14 cellular contexts compared by ENCODE assay signal in the genomic region with DNA sequence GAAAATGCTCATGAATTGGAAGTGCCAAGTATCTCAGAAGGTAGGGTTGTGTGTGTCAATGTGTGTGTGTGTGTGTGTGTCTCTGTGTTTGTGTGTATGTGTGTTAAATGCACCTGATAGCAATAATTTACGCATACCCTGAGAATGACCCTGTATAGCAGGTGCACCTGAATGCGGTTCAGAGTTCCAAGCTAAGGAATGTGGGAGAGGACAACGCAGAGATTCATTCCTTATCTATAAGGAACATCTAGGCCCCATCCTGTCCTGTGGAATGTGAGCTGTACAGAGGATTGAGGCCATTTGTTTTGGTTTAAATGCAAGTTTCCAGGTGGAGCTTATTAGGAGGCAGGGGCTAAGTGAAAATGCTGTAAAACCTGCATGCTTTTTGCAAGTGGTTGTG. TPM values are rescaled to one million over a fixed set of nuclear protein-coding genes. Genes with fewer than 3 reads are reported as not detected.
DNase-seq lines count a peak whose midpoint lies in the region; ATAC-seq, FAIRE-seq and TF ChIP-seq lines count a peak whose summit lies in the region.
"Had no signal": no experiment of that assay in that cellular context is flagged by ENCODE, and none has a peak within 500 bp of the region (broad histone marks: within the 10 kb centered on the region; RNA-seq: fewer than 3 reads in every experiment).

No MANE protein-coding gene starts in this region.

- H3K36me3 ChIP-seq in keratinocyte (ENCODE audit: control insufficient read depth in 2 of 2, extremely low read depth in 1 of 2, insufficient read depth in 2 of 2, low read length in 2 of 2): no peaks in the 10 kb centered on the region
- H3K36me3 ChIP-seq: thyroid gland, WERI-Rb-1 had no signal

- H3K18ac ChIP-seq in H9 (ENCODE audit: insufficient read length, low read depth, low read length): no peak overlapping the region

- no peak overlapping the region for H3K4ac ChIP-seq in H9 (ENCODE audit: low read depth, low read length)

- dilution Hi-C loops in keratinocyte (cut with MboI; ENCODE audit: extremely low pct_ligation_motif_present, low sequenced_read_pairs): no loop called here

- H2AFZ ChIP-seq in keratinocyte (ENCODE audit: control insufficient read depth, low read length): no peak overlapping the region
- H2AFZ ChIP-seq in H9 (ENCODE audit: low read length): no peak overlapping the region

- H2AK5ac ChIP-seq in H9 (ENCODE audit: insufficient read length, low read length): no peak overlapping the region

- no peaks in the 10 kb centered on the region for H3K23me2 ChIP-seq in H9 (ENCODE audit: insufficient read length, low read depth, low read length, poor library complexity, severe bottlenecking)

- H4K8ac ChIP-seq in H9 (replicated peaks; ENCODE audit: insufficient read length, low read depth, low read length): no peak overlapping the region

- peaks cover 0 to 2% of the 10 kb centered on the region in 2 donors for H3K27me3 Mint-ChIP-seq in natural killer cell treated with Interleukin-12 subunit alpha and Interleukin-12 subunit beta and Interleukin-15 and Interleukin-18, amount 100 ng/mL, for 72 hours
- peaks cover 0 to 11% of the 10 kb centered on the region in 2 donors for H3K27me3 Mint-ChIP-seq in natural killer cell (ENCODE audit: low read depth in 2 of 2)
- no peaks in the 10 kb centered on the region for H3K27me3 Mint-ChIP-seq in T-helper 17 cell
- H3K27me3 Mint-ChIP-seq in H9 (ENCODE audit: low read depth): no peaks in the 10 kb centered on the region; the same call in 1 of the 2 replicates

- H2BK5ac ChIP-seq in H9 (ENCODE audit: insufficient read length, low read length): no peak overlapping the region

- H3K9ac ChIP-seq in keratinocyte (ENCODE audit: control insufficient read depth, extremely low read depth, insufficient read depth, low read length): no peak overlapping the region
- H3K9ac ChIP-seq in H9 (ENCODE audit: extremely low read depth, insufficient read length, low read length): no peak overlapping the region

- ATAC-seq in natural killer cell treated with Interleukin-12 subunit alpha and Interleukin-12 subunit beta and Interleukin-15 and Interleukin-18, amount 100 ng/mL, for 72 hours: no peak
- ATAC-seq in natural killer cell: no peak
- no peak for ATAC-seq in T-helper 17 cell
- no peak for ATAC-seq in HG03460 (IDR thresholded peaks at IDR 0.05; ENCODE audit: unreplicated experiment)
- ATAC-seq in GM21786 (IDR thresholded peaks at IDR 0.05; ENCODE audit: unreplicated experiment): no peak

- H2BK12ac ChIP-seq in H9 (ENCODE audit: insufficient read length, low read depth, low read length): no peak overlapping the region

- H3K4me3 Mint-ChIP-seq in natural killer cell treated with Interleukin-12 subunit alpha and Interleukin-12 subunit beta and Interleukin-15 and Interleukin-18, amount 100 ng/mL, for 72 hours: peak overlapping the region; percentile 77
- H3K4me3 Mint-ChIP-seq in natural killer cell: no peak overlapping the region
- H3K4me3 Mint-ChIP-seq in T-helper 17 cell: peak overlapping the region; percentile 89
- no peak overlapping the region for H3K4me3 Mint-ChIP-seq in H9

- peaks cover 7% of the 10 kb centered on the region for H3K36me3 Mint-ChIP-seq in natural killer cell treated with Interleukin-12 subunit alpha and Interleukin-12 subunit beta and Interleukin-15 and Interleukin-18, amount 100 ng/mL, for 72 hours
- H3K36me3 Mint-ChIP-seq in natural killer cell (no peaks in the 10 kb centered on the region), T-helper 17 cell (ENCODE audit: low read depth) (peaks cover 4% of the 10 kb centered on the region), H9 (ENCODE audit: insufficient read depth in 1 of 3, low read depth in 3 of 3) (no peaks in the 10 kb centered on the region)

- H3K79me1 ChIP-seq in H9 (ENCODE audit: insufficient read depth, low read depth, low read length, poor library complexity, severe bottlenecking): no peaks in the 10 kb centered on the region

- no peak overlapping the region for H2BK20ac ChIP-seq in H9 (ENCODE audit: low read depth, low read length, poor library complexity, severe bottlenecking)

- no peak overlapping the region for H4K5ac ChIP-seq in H9 (ENCODE audit: insufficient read length, low read depth, low read length)

- no peak overlapping the region for H4K91ac ChIP-seq in H9 (ENCODE audit: insufficient read length, low read depth, low read length)

- H3K27ac Mint-ChIP-seq in natural killer cell treated with Interleukin-12 subunit alpha and Interleukin-12 subunit beta and Interleukin-15 and Interleukin-18, amount 100 ng/mL, for 72 hours: peak overlapping the region; percentile 78 to 94
- H3K27ac Mint-ChIP-seq in natural killer cell (peak overlapping the region in 1 of 2 donors; percentile 82), T-helper 17 cell (peak overlapping the region; percentile 99), H9 (no peak overlapping the region)

- intact Hi-C loops in natural killer cell (cut with micrococcal nuclease): no loop called here

- H3K4me1 ChIP-seq in keratinocyte (ENCODE audit: control insufficient read depth, extremely low read depth, insufficient read depth, low read length) (peaks cover 67% of the 10 kb centered on the region), H9 (ENCODE audit: insufficient read depth, low read length) (peaks cover 4% of the 10 kb centered on the region; the same call in 1 of the 2 replicates)
- H3K4me1 ChIP-seq: thyroid gland had no signal

- H3K27ac ChIP-seq in keratinocyte (ENCODE audit: control insufficient read depth, insufficient read depth, low read length) (peak overlapping the region; percentile 91), H9 (ENCODE audit: insufficient read length, low read depth, low read length) (no peak overlapping the region)
- H3K27ac ChIP-seq: thyroid gland, WERI-Rb-1 had no signal

- peaks cover 7% of the 10 kb centered on the region for H3K9me3 Mint-ChIP-seq in natural killer cell treated with Interleukin-12 subunit alpha and Interleukin-12 subunit beta and Interleukin-15 and Interleukin-18, amount 100 ng/mL, for 72 hours
- H3K9me3 Mint-ChIP-seq in natural killer cell (no peaks in the 10 kb centered on the region), H9 (no peaks in the 10 kb centered on the region)

- H2BK15ac ChIP-seq in H9 (ENCODE audit: low read depth, low read length): no peak overlapping the region

- no peak for TF ChIP-seq CTCF in natural killer cell (IDR thresholded peaks at IDR 0.05)
- TF ChIP-seq CTCF in keratinocyte (optimal IDR thresholded peaks at IDR 0.05 in 1 of 3, IDR thresholded peaks at IDR 0.05 in 1 of 3, conservative IDR thresholded peaks at IDR 0.05 in 1 of 3; ENCODE audit: extremely low read depth in 1 of 3, insufficient read depth in 2 of 3, low read length in 3 of 3): no peak
- no peak for TF ChIP-seq CTCF in H9 (conservative IDR thresholded peaks at IDR 0.05)

- H3K27me3 ChIP-seq in keratinocyte (ENCODE audit: control insufficient read depth, extremely low read depth, insufficient read depth, low read length) (no peaks in the 10 kb centered on the region), H9 (ENCODE audit: insufficient read depth, low read length) (no peaks in the 10 kb centered on the region)
- H3K27me3 ChIP-seq: thyroid gland had no signal

- WGBS in H9 (ENCODE audit: extremely low coverage, insufficient read length, low lambda C conversion rate): no CpG with 5 or more reads among the region's 3 CpGs

- H3K9me3 ChIP-seq in T-helper 17 cell (ENCODE audit: control insufficient read depth, low read length, poor library complexity, severe bottlenecking): peaks cover 2% of the 10 kb centered on the region
- no peaks in the 10 kb centered on the region for H3K9me3 ChIP-seq in keratinocyte (ENCODE audit: control insufficient read depth, low read depth, low read length)
- no peaks in the 10 kb centered on the region for H3K9me3 ChIP-seq in H9 (ENCODE audit: control insufficient read depth, low read depth, low read length)
- H3K9me3 ChIP-seq: thyroid gland had no signal

- H4K20me1 ChIP-seq in keratinocyte (ENCODE audit: control insufficient read depth, extremely low read depth, insufficient read depth, low read length) (no peaks in the 10 kb centered on the region), H9 (ENCODE audit: control insufficient read depth, insufficient read depth, insufficient read length) (no peaks in the 10 kb centered on the region)

- H3K79me2 ChIP-seq in keratinocyte (ENCODE audit: control insufficient read depth, insufficient read depth, low read length) (no peaks in the 10 kb centered on the region), H9 (ENCODE audit: insufficient read depth, low read length) (no peaks in the 10 kb centered on the region)

- no peak overlapping the region for H3K4me3 ChIP-seq in keratinocyte (ENCODE audit: control insufficient read depth in 2 of 3, extremely low read depth in 1 of 3, insufficient read depth in 2 of 3, low read depth in 1 of 3, low read length in 3 of 3)
- H3K4me3 ChIP-seq: lung, thyroid gland had no signal

- FAIRE-seq in keratinocyte (lab: Jason Lieb, UNC): no peak

- no peak overlapping the region for H3K23ac ChIP-seq in H9 (ENCODE audit: insufficient read length, low read depth, low read length)

- H3K4me2 ChIP-seq in keratinocyte (ENCODE audit: control insufficient read depth, extremely low read depth, insufficient read depth, low read depth, low read length) (peak overlapping the region; percentile 24), H9 (ENCODE audit: insufficient read depth, insufficient read length, low read length) (no peak overlapping the region)

- H3K14ac ChIP-seq in H9 (ENCODE audit: insufficient read depth, low read length): no peak overlapping the region

- H3K56ac ChIP-seq in H9 (ENCODE audit: insufficient read length, low read depth, low read length): no peak overlapping the region

- H2BK120ac ChIP-seq in H9 (ENCODE audit: low read depth, low read length, poor library complexity, severe bottlenecking): no peak overlapping the region

- no peaks in the 10 kb centered on the region for H3K9me1 ChIP-seq in keratinocyte (ENCODE audit: control insufficient read depth, extremely low read depth, insufficient read depth, low read length)

- DNase-seq in natural killer cell treated with Interleukin-12 subunit alpha and Interleukin-12 subunit beta and Interleukin-15 and Interleukin-18, amount 100 ng/mL, for 72 hours (ENCODE audit: low spot score): no peak
- DNase-seq in natural killer cell (no peak), T-helper 17 cell (no peak), keratinocyte (ENCODE audit: low read depth, low spot score) (no peak), H9 (no peak), D341Med (ENCODE audit: low spot score) (no peak)
- DNase-seq: dermis blood vessel endothelial cell, NCI-H1092, occipital lobe, thyroid gland, WERI-Rb-1 had no signal

- no peak overlapping the region for H3T11ph ChIP-seq in H9 (ENCODE audit: low read length)

- H3K4me1 Mint-ChIP-seq in natural killer cell treated with Interleukin-12 subunit alpha and Interleukin-12 subunit beta and Interleukin-15 and Interleukin-18, amount 100 ng/mL, for 72 hours (ENCODE audit: low read depth in 2 of 2): peaks cover 33 to 34% of the 10 kb centered on the region in 2 donors
- H3K4me1 Mint-ChIP-seq in natural killer cell (peaks cover 23 to 28% of the 10 kb centered on the region in 2 donors), T-helper 17 cell (peaks cover 27% of the 10 kb centered on the region), H9 (peaks cover 17 to 21% of the 10 kb centered on the region in 2 experiments)

RNA-seq across cellular contexts. Expression of a gene that starts 49.1 kb away (rescaled TPM):
- total RNA-seq in natural killer cell treated with Interleukin-12 subunit alpha and Interleukin-12 subunit beta and Interleukin-15 and Interleukin-18, amount 100 ng/mL, for 72 hours: 10 to 100 TPM; 14.9 to 22.7 TPM
- total RNA-seq in natural killer cell (1 to 10 TPM; 6.9 to 9.1 (median 7.8) TPM), T-helper 17 cell (10 to 100 TPM in 1 of 2 donors, 1 to 10 TPM in 1; 7.2 to 11.1 TPM), H9 (2021) (9.3 and 9.6 TPM in 2 replicates)
- 15.5 to 24.3 TPM (median 19.0 TPM) in 3 replicates for polyA plus RNA-seq in keratinocyte
- polyA plus RNA-seq in keratinocyte (2011; ENCODE audit: low read depth): 41.7 TPM
- polyA plus RNA-seq in keratinocyte (2011; cell fraction: cytosol; rRNA removed): 8.5 and 18.3 TPM in 2 replicates
- 19.4 and 25.3 TPM in 2 replicates for polyA plus RNA-seq in keratinocyte (2011; cell fraction: nucleus; rRNA removed)
- 11.2 and 14.0 TPM in 2 replicates for polyA plus RNA-seq in keratinocyte (2012; ENCODE audit: low replicate concordance)
- 6.6 to 33.4 TPM (median 20.7 TPM) in 3 replicates for polyA minus RNA-seq in keratinocyte
- polyA minus RNA-seq in keratinocyte (2011; cell fraction: cytosol; rRNA and poly(A)+ RNA removed): 16.1 TPM
- polyA minus RNA-seq in keratinocyte (2011; cell fraction: nucleus; rRNA and poly(A)+ RNA removed): 22.9 and 41.5 TPM in 2 replicates

Comparison
In these comparisons a context has a peak if more than half of its experiments do, and no peak if none do; other contexts are left out.
1. H3K4me3 Mint-ChIP-seq: peak in natural killer cell treated with Interleukin-12 subunit alpha and Interleukin-12 subunit beta and Interleukin-15 and Interleukin-18, amount 100 ng/mL, for 72 hours (single experiment) and T-helper 17 cell (single experiment); none in natural killer cell (single experiment) and H9 (0 of 2).
2. H3K27ac Mint-ChIP-seq: peak in natural killer cell treated with Interleukin-12 subunit alpha and Interleukin-12 subunit beta and Interleukin-15 and Interleukin-18, amount 100 ng/mL, for 72 hours (2 of 2) and T-helper 17 cell (single experiment); none in H9 (0 of 3).